15 cellular contexts compared by ENCODE assay signal in the genomic region with DNA sequence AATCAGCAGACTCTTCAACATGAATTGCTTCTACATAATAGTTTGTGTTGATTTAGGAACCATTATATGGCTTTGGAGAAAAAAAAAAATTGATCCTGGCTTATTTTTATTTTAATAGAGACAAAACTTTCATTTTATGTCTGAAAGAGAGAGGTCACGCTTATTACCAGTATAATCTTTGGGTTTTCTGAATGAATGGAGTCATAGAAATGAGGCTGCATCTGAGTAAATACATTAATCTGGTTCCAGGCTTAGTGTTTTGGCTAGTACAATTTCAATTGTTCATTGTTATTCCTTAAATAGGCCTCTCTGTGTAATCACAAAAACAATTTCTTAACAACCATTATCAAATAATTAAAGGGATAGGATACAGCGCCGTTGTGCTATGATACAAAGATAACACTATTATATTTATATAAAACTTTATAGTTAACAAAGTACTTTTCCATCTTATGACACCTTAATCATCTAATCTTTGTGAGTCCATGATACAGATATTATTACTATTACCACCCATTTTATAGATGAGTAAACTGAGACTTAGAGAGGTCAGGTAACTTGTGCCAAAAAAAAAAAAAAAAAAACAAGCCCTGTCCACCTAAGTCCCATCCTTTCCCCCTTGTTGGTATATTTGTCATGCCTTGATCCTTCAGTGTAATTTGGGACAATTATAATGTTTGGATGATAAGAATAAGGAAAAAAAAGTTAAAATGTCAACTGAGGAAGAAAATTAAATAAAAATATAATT. TPM values are rescaled to one million over a fixed set of nuclear protein-coding genes. Genes with fewer than 3 reads are reported as not detected.
"Had no signal": no experiment of that assay in that cellular context is flagged by ENCODE, and none has a peak within 500 bp of the region (broad histone marks: within the 10 kb centered on the region; RNA-seq: fewer than 3 reads in every experiment).

No MANE protein-coding gene starts in this region.

- H3K36me3 ChIP-seq: brain microvascular endothelial cell, left ventricle myocardium inferior had no signal

- H3K27me3 ChIP-seq: brain microvascular endothelial cell had no signal

- H3K9me3 ChIP-seq: left ventricle myocardium inferior had no signal

- H3K9me3 Mint-ChIP-seq: activated naive CD8-positive, alpha-beta T cell treated with anti-CD3 and anti-CD28 coated beads for 36 hours; activated T-helper 1 cell treated with anti-CD3 and anti-CD28 coated beads, Interleukin-12 subunit alpha, Interleukin-12 subunit beta, Interleukin-2, Interleukin-4 antibody, amounts not matched to agents 30 ng/mL and 10 ng/mL and 1 ng/mL, durations not matched to agents 14 hours and 24 hours and 36 hours; endodermal cell; memory B cell; natural killer cell; stimulated activated naive CD8-positive, alpha-beta T cell treated with anti-CD3 and anti-CD28 coated beads, Interleukin-15, amount 100 ng/mL, for 72 hours; T-cell had no signal

- H3K4me3 ChIP-seq: left ventricle myocardium inferior had no signal

- DNase-seq: activated CD4-positive, alpha-beta T cell treated with anti-CD3 and anti-CD28 coated beads, Interleukin-2, amount 50 U/mL, for 1 hour; activated naive CD8-positive, alpha-beta T cell treated with anti-CD3 and anti-CD28 coated beads for 36 hours; brain microvascular endothelial cell; dermis blood vessel endothelial cell; endodermal cell; erythroblast; kidney; left ventricle myocardium inferior; natural killer cell; right cardiac atrium; stimulated activated naive CD8-positive, alpha-beta T cell treated with anti-CD3 and anti-CD28 coated beads, Interleukin-15, amount 100 ng/mL, for 72 hours; T-cell; T-helper 9 cell had no signal

- H3K36me3 Mint-ChIP-seq: activated naive CD8-positive, alpha-beta T cell treated with anti-CD3 and anti-CD28 coated beads for 36 hours; memory B cell; natural killer cell; T-cell had no signal

- H3K27ac ChIP-seq: brain microvascular endothelial cell, left ventricle myocardium inferior had no signal

- H3K27me3 Mint-ChIP-seq: activated naive CD8-positive, alpha-beta T cell treated with anti-CD3 and anti-CD28 coated beads for 36 hours had no signal

- FAIRE-seq: kidney had no signal

- H3K4me1 ChIP-seq: left ventricle myocardium inferior had no signal

- H3K4me3 Mint-ChIP-seq: activated naive CD8-positive, alpha-beta T cell treated with anti-CD3 and anti-CD28 coated beads for 36 hours; activated T-helper 1 cell treated with anti-CD3 and anti-CD28 coated beads, Interleukin-12 subunit alpha, Interleukin-12 subunit beta, Interleukin-2, Interleukin-4 antibody, amounts not matched to agents 30 ng/mL and 10 ng/mL and 1 ng/mL, durations not matched to agents 14 hours and 24 hours and 36 hours; endodermal cell; memory B cell; natural killer cell; stimulated activated naive CD8-positive, alpha-beta T cell treated with anti-CD3 and anti-CD28 coated beads, Interleukin-15, amount 100 ng/mL, for 72 hours; T-cell had no signal

- H3K27ac Mint-ChIP-seq: activated naive CD8-positive, alpha-beta T cell treated with anti-CD3 and anti-CD28 coated beads for 36 hours; activated T-helper 1 cell treated with anti-CD3 and anti-CD28 coated beads, Interleukin-12 subunit alpha, Interleukin-12 subunit beta, Interleukin-2, Interleukin-4 antibody, amounts not matched to agents 30 ng/mL and 10 ng/mL and 1 ng/mL, durations not matched to agents 14 hours and 24 hours and 36 hours; endodermal cell; memory B cell; natural killer cell; stimulated activated naive CD8-positive, alpha-beta T cell treated with anti-CD3 and anti-CD28 coated beads, Interleukin-15, amount 100 ng/mL, for 72 hours; T-cell had no signal

- H3K4me1 Mint-ChIP-seq: activated naive CD8-positive, alpha-beta T cell treated with anti-CD3 and anti-CD28 coated beads for 36 hours; endodermal cell; memory B cell; natural killer cell; stimulated activated naive CD8-positive, alpha-beta T cell treated with anti-CD3 and anti-CD28 coated beads, Interleukin-15, amount 100 ng/mL, for 72 hours; T-cell had no signal

RNA-seq across cellular contexts. Expression of a gene that starts 51.6 kb away (rescaled TPM):
- total RNA-seq: activated T-helper 1 cell treated with anti-CD3 and anti-CD28 coated beads, Interleukin-12 subunit alpha, Interleukin-12 subunit beta, Interleukin-2, Interleukin-4 antibody, amounts not matched to agents 30 ng/mL and 10 ng/mL and 1 ng/mL, durations not matched to agents 14 hours and 24 hours and 36 hours; natural killer cell had no signal
